In the genomic region with DNA sequence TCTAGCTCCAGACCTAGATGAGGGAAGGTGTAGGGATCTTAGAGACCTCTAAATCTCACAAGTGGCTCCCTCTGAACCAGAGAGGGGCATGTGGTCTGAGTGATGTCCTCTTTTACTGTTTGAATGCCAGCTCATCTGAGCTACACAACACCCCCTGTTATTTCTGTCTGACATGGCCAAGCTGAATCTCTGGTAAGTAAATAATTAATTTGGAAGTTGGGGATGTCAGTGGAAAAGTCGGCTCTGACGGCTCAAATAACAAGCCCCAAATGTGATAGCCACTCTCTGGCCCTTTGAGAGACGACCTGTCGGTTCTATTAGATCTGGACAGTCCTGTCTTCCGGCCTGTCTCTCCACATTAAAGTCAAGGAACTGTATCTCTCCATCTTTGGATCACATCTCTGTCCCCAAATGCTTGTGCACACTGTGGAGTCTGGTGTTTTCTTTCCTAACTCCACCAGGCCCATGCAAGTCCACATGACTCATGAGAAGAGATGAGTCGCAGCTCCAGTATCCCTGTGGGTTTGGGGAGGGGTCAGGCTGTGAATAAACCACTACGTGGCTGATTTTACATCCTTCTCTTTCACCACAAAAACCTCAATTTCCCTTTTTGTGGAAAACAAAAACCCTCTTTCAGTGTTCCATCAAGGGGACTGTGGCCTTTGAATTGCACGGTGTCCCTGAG, we compare ENCODE assay signal across 8 cellular contexts. TPM values are rescaled to one million over a fixed set of nuclear protein-coding genes. Genes with fewer than 3 reads are reported as not detected.
A peak's percentile ranks its signal among the peaks of the same experiment; 100 is the strongest.
DNase-seq lines count a peak whose midpoint lies in the region; ATAC-seq lines count a peak whose summit lies in the region.

No MANE protein-coding gene starts in this region.

- DNase-seq in stimulated activated CD4-positive, alpha-beta T cell treated with anti-CD3 and anti-CD28 coated beads, Interleukin-12 subunit alpha, Interleukin-12 subunit beta, amount 100 ng/mL, for 48 hours (ENCODE audit: low read depth in 2 of 3, low spot score in 1 of 3) = peak; percentile 23 to 33 (median 32)
- DNase-seq in stimulated activated CD4-positive, alpha-beta T cell treated with anti-CD3 and anti-CD28 coated beads, Interleukin-4, amount 100 ng/mL, for 1 hour = no peak
- DNase-seq in activated CD4-positive, alpha-beta memory T cell treated with anti-CD3 and anti-CD28 coated beads, Interleukin-2, amount 10 ng/mL, durations not matched to agents 7 days and 5 days = peak; percentile 59
- DNase-seq in kidney tubule cell (ENCODE audit: low spot score) (peak; percentile 96), NCI-H146 treated with DMSO at 0.1 percent for 48 hours (lab: John Stamatoyannopoulos, UW; ENCODE audit: unreplicated experiment) (no peak), NCI-H2081 treated with DMSO at 0.1 percent for 48 hours (lab: John Stamatoyannopoulos, UW) (no peak)

- peak overlapping the region; percentile 42 for H3K27ac ChIP-seq in thymus (ENCODE audit: low read depth)

- H3K27me3 ChIP-seq in thymus (ENCODE audit: control insufficient read depth, insufficient read depth) = no peaks in the 10 kb centered on the region

- H3K4me1 Mint-ChIP-seq in activated CD4-positive, alpha-beta memory T cell treated with anti-CD3 and anti-CD28 coated beads, Interleukin-2, amount 10 ng/mL, durations not matched to agents 7 days and 5 days = peaks cover 70% of the 10 kb centered on the region

- no peaks in the 10 kb centered on the region for H3K9me3 ChIP-seq in thymus (ENCODE audit: control insufficient read depth)

- POLR2A ChIA-PET in activated CD4-positive, alpha-beta memory T cell treated with anti-CD3 and anti-CD28 coated beads, Interleukin-2, amount 10 ng/mL, durations not matched to agents 7 days and 5 days (lab: Charles Lee) = interaction anchor here (0.8 to 2.2 kb wide), 6 partner anchors 7 to 53 kb away, joined by 3 to 12 read pairs (median 4); a partner anchor contains a TSS

- no peak for ATAC-seq in HG03469 (IDR thresholded peaks at IDR 0.05; ENCODE audit: unreplicated experiment)

- WGBS in thymus = 59% methylated on average over 8 of the region's 8 CpGs

- no peaks in the 10 kb centered on the region for H3K36me3 ChIP-seq in thymus (ENCODE audit: control insufficient read depth, insufficient read depth)

- peaks cover 2% of the 10 kb centered on the region for H3K9me3 Mint-ChIP-seq in activated CD4-positive, alpha-beta memory T cell treated with anti-CD3 and anti-CD28 coated beads, Interleukin-2, amount 10 ng/mL, durations not matched to agents 7 days and 5 days

- CTCF ChIA-PET in activated CD4-positive, alpha-beta memory T cell treated with anti-CD3 and anti-CD28 coated beads, Interleukin-2, amount 10 ng/mL, durations not matched to agents 7 days and 5 days (lab: Charles Lee) = interaction anchor here (1.0 to 2.6 kb wide), 3 partner anchors 14 to 54 kb away, joined by 3 to 8 read pairs (median 3); no protein-coding TSS in a partner anchor

- H3K27ac Mint-ChIP-seq in activated CD4-positive, alpha-beta memory T cell treated with anti-CD3 and anti-CD28 coated beads, Interleukin-2, amount 10 ng/mL, durations not matched to agents 7 days and 5 days = peak overlapping the region; percentile 8

- H3K27me3 Mint-ChIP-seq in activated CD4-positive, alpha-beta memory T cell treated with anti-CD3 and anti-CD28 coated beads, Interleukin-2, amount 10 ng/mL, durations not matched to agents 7 days and 5 days = peaks cover 27% of the 10 kb centered on the region

- no peaks in the 10 kb centered on the region for H3K4me1 ChIP-seq in thymus (ENCODE audit: control insufficient read depth, insufficient read depth, low read length)

- no peak overlapping the region for H3K4me3 Mint-ChIP-seq in activated CD4-positive, alpha-beta memory T cell treated with anti-CD3 and anti-CD28 coated beads, Interleukin-2, amount 10 ng/mL, durations not matched to agents 7 days and 5 days

- peaks cover 65% of the 10 kb centered on the region for H3K36me3 Mint-ChIP-seq in activated CD4-positive, alpha-beta memory T cell treated with anti-CD3 and anti-CD28 coated beads, Interleukin-2, amount 10 ng/mL, durations not matched to agents 7 days and 5 days (ENCODE audit: low read depth)

- no peak overlapping the region for H3K4me3 ChIP-seq in thymus (ENCODE audit: low read length)

RNA-seq across cellular contexts. Expression of a gene that starts 52.5 kb away (rescaled TPM):
- total RNA-seq in activated CD4-positive, alpha-beta memory T cell treated with anti-CD3 and anti-CD28 coated beads, Interleukin-2, amount 10 ng/mL, durations not matched to agents 7 days and 5 days = 10 to 100 TPM; 15.8 to 18.2 TPM
- polyA plus RNA-seq in thymus = 3.3 TPM

Comparison
In these comparisons a context has a peak if more than half of its experiments do, and no peak if none do; other contexts are left out.
1. DNase-seq: peak in stimulated activated CD4-positive, alpha-beta T cell treated with anti-CD3 and anti-CD28 coated beads, Interleukin-12 subunit alpha, Interleukin-12 subunit beta, amount 100 ng/mL, for 48 hours (3 of 3), activated CD4-positive, alpha-beta memory T cell treated with anti-CD3 and anti-CD28 coated beads, Interleukin-2, amount 10 ng/mL, durations not matched to agents 7 days and 5 days (single experiment) and kidney tubule cell (single experiment); none in stimulated activated CD4-positive, alpha-beta T cell treated with anti-CD3 and anti-CD28 coated beads, Interleukin-4, amount 100 ng/mL, for 1 hour (single experiment), NCI-H146 treated with DMSO at 0.1 percent for 48 hours (single experiment) and NCI-H2081 treated with DMSO at 0.1 percent for 48 hours (single experiment).